Comparison of ENCODE assay signal across 1 cellular context in genomic region chr1:202311880-202312635, GRCh38.
TF ChIP-seq lines count a peak whose summit lies in the region.

No MANE protein-coding gene starts in this region.

TF ChIP-seq in SK-N-SH, 30 proteins besides CTCF, POLR2A, EP300 and RAD21 (continued from another document):
- no peak for TF ChIP-seq GABPA (IDR thresholded peaks at IDR 0.05; ENCODE audit: low read depth)
- TF ChIP-seq USF2 (IDR thresholded peaks at IDR 0.05; ENCODE audit: borderline replicate concordance, low read depth, low read length), result no peak
- no peak for TF ChIP-seq SMC3 (IDR thresholded peaks at IDR 0.05; ENCODE audit: low read depth, low read length)
- TF ChIP-seq SIN3A (IDR thresholded peaks at IDR 0.05; ENCODE audit: borderline replicate concordance, low read depth, low read length), result no peak
- no peak for TF ChIP-seq FOSL2 (IDR thresholded peaks at IDR 0.05; ENCODE audit: borderline replicate concordance, low read depth)
